35 cellular contexts compared by ENCODE assay signal in the genomic region with DNA sequence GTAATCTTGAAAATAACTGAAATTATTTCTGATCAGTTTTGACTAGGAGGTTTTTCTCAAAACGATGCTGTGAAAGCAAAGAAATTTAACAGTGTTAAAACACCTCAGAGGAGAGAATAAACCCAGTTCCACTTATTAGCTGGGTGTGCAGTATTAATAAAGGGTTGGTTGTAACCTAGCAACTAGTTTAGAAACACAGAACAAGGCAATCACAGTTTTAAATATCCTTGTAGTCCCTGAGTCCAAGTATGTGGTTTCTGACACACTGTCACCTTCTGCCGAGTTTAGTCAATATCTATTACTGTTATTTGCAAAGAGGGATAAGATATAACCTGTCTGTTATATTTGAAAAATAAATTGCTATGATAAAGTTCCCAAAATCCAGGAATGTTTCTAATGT.
"Had no signal": no experiment of that assay in that cellular context is flagged by ENCODE, and none has a peak within 500 bp of the region (broad histone marks: within the 10 kb centered on the region; RNA-seq: fewer than 3 reads in every experiment).

No MANE protein-coding gene starts in this region.

- H3K9me3 Mint-ChIP-seq: activated B cell treated with CpG ODN at 0.5 μM for 24 hours; activated CD4-positive, alpha-beta memory T cell treated with anti-CD3 and anti-CD28 coated beads for 36 hours; activated CD4-positive, alpha-beta T cell treated with anti-CD3 and anti-CD28 coated beads, Interleukin-2, amount 10 ng/mL, durations not matched to agents 24 days and 14 days; activated CD8-positive, alpha-beta T cell treated with anti-CD3 and anti-CD28 coated beads for 36 hours; activated naive CD4-positive, alpha-beta T cell treated with anti-CD3 and anti-CD28 coated beads, Interleukin-2, amount 10 ng/mL, durations not matched to agents 7 days and 5 days; activated naive CD4-positive, alpha-beta T cell treated with anti-CD3 and anti-CD28 coated beads, Interleukin-2, amount 50 U/mL, for 24 hours; activated naive CD8-positive, alpha-beta T cell treated with anti-CD3 and anti-CD28 coated beads, Interleukin-2, amount 10 ng/mL, durations not matched to agents 7 days and 5 days; activated naive CD8-positive, alpha-beta T cell treated with anti-CD3 and anti-CD28 coated beads, Interleukin-2, amount 50 U/mL, for 24 hours; activated T-cell treated with anti-CD3 and anti-CD28 coated beads, Interleukin-2, amount 50 U/mL, for 4 hours; activated T-cell treated with anti-CD3 and anti-CD28 coated beads, Interleukin-2, amount 50 U/mL, for 72 hours; activated T-helper 1 cell treated with anti-CD3 and anti-CD28 coated beads, Interleukin-12 subunit alpha, Interleukin-12 subunit beta, Interleukin-2, Interleukin-4 antibody, amounts not matched to agents 30 ng/mL and 10 ng/mL and 1 ng/mL, durations not matched to agents 14 hours and 24 hours and 36 hours; activated T-helper 17 cell treated with anti-CD3 and anti-CD28 coated beads, Interleukin-2, amount 50 U/mL, for 72 hours; brain; T-helper 1 cell treated with Interleukin-12 subunit alpha and Interleukin-12 subunit beta and Interleukin-4 antibody, amounts not matched to agents 30 μg/mL and 1 μg/mL, for 36 hours; T-helper 2 cell treated with Interferon-gamma antibody and Interleukin-4, amounts not matched to agents 5 μg/mL and 100 μg/mL, for 36 hours had no signal

- H3K9me3 ChIP-seq: ascending aorta had no signal

- H3K36me3 ChIP-seq: ascending aorta, cardiac muscle cell had no signal

- H3K27me3 Mint-ChIP-seq: activated CD4-positive, alpha-beta memory T cell treated with anti-CD3 and anti-CD28 coated beads for 36 hours; activated CD4-positive, alpha-beta T cell treated with anti-CD3 and anti-CD28 coated beads, Interleukin-2, amount 10 ng/mL, durations not matched to agents 24 days and 14 days; activated naive CD8-positive, alpha-beta T cell; activated naive CD8-positive, alpha-beta T cell treated with anti-CD3 and anti-CD28 coated beads, Interleukin-2, amount 10 ng/mL, durations not matched to agents 7 days and 5 days had no signal

- H3K27ac ChIP-seq: ascending aorta, cardiac muscle cell, VCaP had no signal

- H3K4me3 Mint-ChIP-seq: activated B cell treated with CpG ODN at 0.5 μM for 24 hours; activated CD4-positive, alpha-beta memory T cell treated with anti-CD3 and anti-CD28 coated beads for 36 hours; activated CD4-positive, alpha-beta T cell treated with anti-CD3 and anti-CD28 coated beads, Interleukin-2, amount 10 ng/mL, durations not matched to agents 24 days and 14 days; activated CD8-positive, alpha-beta T cell treated with anti-CD3 and anti-CD28 coated beads for 36 hours; activated naive CD4-positive, alpha-beta T cell treated with anti-CD3 and anti-CD28 coated beads, Interleukin-2, amount 10 ng/mL, durations not matched to agents 7 days and 5 days; activated naive CD4-positive, alpha-beta T cell treated with anti-CD3 and anti-CD28 coated beads, Interleukin-2, amount 50 U/mL, for 24 hours; activated naive CD8-positive, alpha-beta T cell; activated naive CD8-positive, alpha-beta T cell treated with anti-CD3 and anti-CD28 coated beads, Interleukin-2, amount 10 ng/mL, durations not matched to agents 7 days and 5 days; activated naive CD8-positive, alpha-beta T cell treated with anti-CD3 and anti-CD28 coated beads, Interleukin-2, amount 50 U/mL, for 24 hours; activated T-cell treated with anti-CD3 and anti-CD28 coated beads, Interleukin-2, amount 50 U/mL, for 4 hours; activated T-cell treated with anti-CD3 and anti-CD28 coated beads, Interleukin-2, amount 50 U/mL, for 72 hours; activated T-helper 1 cell treated with anti-CD3 and anti-CD28 coated beads, Interleukin-12 subunit alpha, Interleukin-12 subunit beta, Interleukin-2, Interleukin-4 antibody, amounts not matched to agents 30 ng/mL and 10 ng/mL and 1 ng/mL, durations not matched to agents 14 hours and 24 hours and 36 hours; activated T-helper 17 cell treated with anti-CD3 and anti-CD28 coated beads, Interleukin-2, amount 50 U/mL, for 72 hours; brain; T-helper 1 cell treated with Interleukin-12 subunit alpha and Interleukin-12 subunit beta and Interleukin-4 antibody, amounts not matched to agents 30 μg/mL and 1 μg/mL, for 36 hours; T-helper 2 cell treated with Interferon-gamma antibody and Interleukin-4, amounts not matched to agents 5 μg/mL and 100 μg/mL, for 36 hours had no signal

- H3K4me1 Mint-ChIP-seq: activated B cell treated with CpG ODN at 0.5 μM for 24 hours; activated CD4-positive, alpha-beta T cell treated with anti-CD3 and anti-CD28 coated beads, Interleukin-2, amount 10 ng/mL, durations not matched to agents 24 days and 14 days; activated naive CD4-positive, alpha-beta T cell treated with anti-CD3 and anti-CD28 coated beads, Interleukin-2, amount 10 ng/mL, durations not matched to agents 7 days and 5 days; activated naive CD4-positive, alpha-beta T cell treated with anti-CD3 and anti-CD28 coated beads, Interleukin-2, amount 50 U/mL, for 24 hours; activated naive CD8-positive, alpha-beta T cell treated with anti-CD3 and anti-CD28 coated beads, Interleukin-2, amount 10 ng/mL, durations not matched to agents 7 days and 5 days; activated naive CD8-positive, alpha-beta T cell treated with anti-CD3 and anti-CD28 coated beads, Interleukin-2, amount 50 U/mL, for 24 hours; activated T-helper 17 cell treated with anti-CD3 and anti-CD28 coated beads, Interleukin-2, amount 50 U/mL, for 72 hours had no signal

- H3K4me1 ChIP-seq: ascending aorta had no signal

- ATAC-seq: activated CD8-positive, alpha-beta T cell treated with anti-CD3 and anti-CD28 coated beads for 36 hours; activated naive CD8-positive, alpha-beta T cell treated with anti-CD3 and anti-CD28 coated beads, Interleukin-2, amount 50 U/mL, for 24 hours; activated T-cell treated with anti-CD3 and anti-CD28 coated beads, Interleukin-2, amount 50 U/mL, for 4 hours; activated T-cell treated with anti-CD3 and anti-CD28 coated beads, Interleukin-2, amount 50 U/mL, for 72 hours; activated T-helper 17 cell treated with anti-CD3 and anti-CD28 coated beads, Interleukin-2, amount 50 U/mL, for 72 hours had no signal

- H3K4me3 ChIP-seq: ascending aorta, cardiac muscle cell had no signal

- H3K27ac Mint-ChIP-seq: activated B cell treated with CpG ODN at 0.5 μM for 24 hours; activated CD4-positive, alpha-beta memory T cell treated with anti-CD3 and anti-CD28 coated beads for 36 hours; activated CD4-positive, alpha-beta T cell treated with anti-CD3 and anti-CD28 coated beads, Interleukin-2, amount 10 ng/mL, durations not matched to agents 24 days and 14 days; activated CD8-positive, alpha-beta T cell treated with anti-CD3 and anti-CD28 coated beads for 36 hours; activated naive CD4-positive, alpha-beta T cell treated with anti-CD3 and anti-CD28 coated beads, Interleukin-2, amount 10 ng/mL, durations not matched to agents 7 days and 5 days; activated naive CD4-positive, alpha-beta T cell treated with anti-CD3 and anti-CD28 coated beads, Interleukin-2, amount 50 U/mL, for 24 hours; activated naive CD8-positive, alpha-beta T cell; activated naive CD8-positive, alpha-beta T cell treated with anti-CD3 and anti-CD28 coated beads, Interleukin-2, amount 10 ng/mL, durations not matched to agents 7 days and 5 days; activated naive CD8-positive, alpha-beta T cell treated with anti-CD3 and anti-CD28 coated beads, Interleukin-2, amount 50 U/mL, for 24 hours; activated T-cell treated with anti-CD3 and anti-CD28 coated beads, Interleukin-2, amount 50 U/mL, for 72 hours; activated T-helper 1 cell treated with anti-CD3 and anti-CD28 coated beads, Interleukin-12 subunit alpha, Interleukin-12 subunit beta, Interleukin-2, Interleukin-4 antibody, amounts not matched to agents 30 ng/mL and 10 ng/mL and 1 ng/mL, durations not matched to agents 14 hours and 24 hours and 36 hours; activated T-helper 17 cell treated with anti-CD3 and anti-CD28 coated beads, Interleukin-2, amount 50 U/mL, for 72 hours; brain; T-helper 1 cell treated with Interleukin-12 subunit alpha and Interleukin-12 subunit beta and Interleukin-4 antibody, amounts not matched to agents 30 μg/mL and 1 μg/mL, for 36 hours; T-helper 2 cell treated with Interferon-gamma antibody and Interleukin-4, amounts not matched to agents 5 μg/mL and 100 μg/mL, for 36 hours had no signal

- DNase-seq: activated B cell treated with CpG ODN at 0.5 μM for 24 hours; activated CD4-positive, alpha-beta memory T cell treated with anti-CD3 and anti-CD28 coated beads for 36 hours; activated CD4-positive, alpha-beta T cell treated with anti-CD3 and anti-CD28 coated beads for 4 hours; activated CD4-positive, alpha-beta T cell treated with anti-CD3 and anti-CD28 coated beads, Interleukin-2, amount 10 ng/mL, durations not matched to agents 24 days and 14 days; activated CD4-positive, alpha-beta T cell treated with anti-CD3 and anti-CD28 coated beads, Interleukin-2, amount 50 U/mL, for 1 hour; activated CD4-positive, alpha-beta T cell treated with anti-CD3 and anti-CD28 coated beads, Interleukin-2, amount 50 U/mL, for 4 hours; activated CD4-positive, CD25-positive, alpha-beta regulatory T cell treated with anti-CD3 and anti-CD28 coated beads, Interleukin-2, amount 50 U/mL, for 72 hours; activated CD8-positive, alpha-beta memory T cell treated with anti-CD3 and anti-CD28 coated beads, Interleukin-2, amount 50 U/mL, for 4 hours; activated CD8-positive, alpha-beta T cell treated with anti-CD3 and anti-CD28 coated beads for 36 hours; activated effector memory CD4-positive, alpha-beta T cell treated with Interleukin-2 at 50 U/mL for 16 hours; activated gamma-delta T cell; activated naive CD4-positive, alpha-beta T cell treated with anti-CD3 and anti-CD28 coated beads, Interleukin-2, amount 10 ng/mL, durations not matched to agents 7 days and 5 days; activated naive CD4-positive, alpha-beta T cell treated with Interleukin-2 at 50 U/mL for 16 hours; activated naive CD8-positive, alpha-beta T cell treated with anti-CD3 and anti-CD28 coated beads, Interleukin-2, amount 10 ng/mL, durations not matched to agents 7 days and 5 days; activated naive CD8-positive, alpha-beta T cell treated with anti-CD3 and anti-CD28 coated beads, Interleukin-2, amount 50 U/mL, for 24 hours; activated T-cell treated with anti-CD3 and anti-CD28 coated beads for 4 hours; activated T-cell treated with anti-CD3 and anti-CD28 coated beads, Interleukin-2, amount 50 U/mL, for 1 hour; activated T-cell treated with anti-CD3 and anti-CD28 coated beads, Interleukin-2, amount 50 U/mL, for 4 hours; activated T-cell treated with anti-CD3 and anti-CD28 coated beads, Interleukin-2, amount 50 U/mL, for 72 hours; amygdala; anterior cingulate cortex; central memory CD4-positive, alpha-beta T cell; T-helper 1 cell; T-helper 2 cell; T-helper 9 cell had no signal

- H3K27me3 ChIP-seq: ascending aorta, cardiac muscle cell had no signal

- H3K36me3 Mint-ChIP-seq: activated CD4-positive, alpha-beta memory T cell treated with anti-CD3 and anti-CD28 coated beads for 36 hours; activated naive CD4-positive, alpha-beta T cell treated with anti-CD3 and anti-CD28 coated beads, Interleukin-2, amount 10 ng/mL, durations not matched to agents 7 days and 5 days; activated naive CD4-positive, alpha-beta T cell treated with anti-CD3 and anti-CD28 coated beads, Interleukin-2, amount 50 U/mL, for 24 hours; activated naive CD8-positive, alpha-beta T cell; activated naive CD8-positive, alpha-beta T cell treated with anti-CD3 and anti-CD28 coated beads, Interleukin-2, amount 10 ng/mL, durations not matched to agents 7 days and 5 days; brain had no signal
